In genomic region chr18:49161627-49162026, GRCh38 we compare ENCODE assay signal across 8 cellular contexts.
A peak's percentile ranks its signal among the peaks of the same experiment; 100 is the strongest.
DNase-seq lines count a peak whose midpoint lies in the region; ATAC-seq, FAIRE-seq and TF ChIP-seq lines count a peak whose summit lies in the region.

No MANE protein-coding gene starts in this region.

- FAIRE-seq in pancreas (lab: Jason Lieb, UNC): no peak

- ATAC-seq in GM18519 (IDR thresholded peaks at IDR 0.05; ENCODE audit: low FRiP score, unreplicated experiment) (peak; percentile 88), pancreas (peak in 3 of 4 donors; percentile 20 to 66 (median 34)), foreskin keratinocyte (no peak), body of pancreas (no peak)

- H3K27ac ChIP-seq in pancreas: no peak overlapping the region
- H3K27ac ChIP-seq in foreskin keratinocyte: no peak overlapping the region
- no peak overlapping the region for H3K27ac ChIP-seq in body of pancreas

- H3K27me3 ChIP-seq in pancreas: no peaks in the 10 kb centered on the region
- H3K27me3 ChIP-seq in foreskin keratinocyte: no peaks in the 10 kb centered on the region
- no peaks in the 10 kb centered on the region for H3K27me3 ChIP-seq in body of pancreas

- DNase-seq in HFFc6 (peak; percentile 64), SK-MEL-5 (ENCODE audit: low read depth, low spot score) (peak; percentile 19), pancreas (no peak), NCI-H1417 treated with DMSO at 0.1 percent for 48 hours (lab: John Stamatoyannopoulos, UW) (no peak), foreskin keratinocyte (no peak), body of pancreas (no peak), DMS53 (lab: John Stamatoyannopoulos, UW) (no peak)

- intact Hi-C loops in pancreas (cut with DNase I) (no loop called here), body of pancreas (cut with DNase I) (no loop called here)

- no peak for TF ChIP-seq POLR2A in body of pancreas (IDR thresholded peaks at IDR 0.05)

- H3K9me3 ChIP-seq in pancreas (no peaks in the 10 kb centered on the region), body of pancreas (no peaks in the 10 kb centered on the region)

- H3K27me3 Mint-ChIP-seq in HFFc6 (ENCODE audit: insufficient read depth): no peaks in the 10 kb centered on the region; the same call in 1 of the 2 replicates

- H3K4me3 Mint-ChIP-seq in HFFc6: no peak overlapping the region

- H3K4me3 ChIP-seq in pancreas (no peak overlapping the region), body of pancreas (no peak overlapping the region)

- TF ChIP-seq CTCF in HFFc6 (IDR thresholded peaks at IDR 0.05) (no peak), pancreas (IDR thresholded peaks at IDR 0.05) (no peak), foreskin keratinocyte (conservative IDR thresholded peaks at IDR 0.05) (no peak), body of pancreas (IDR thresholded peaks at IDR 0.05) (no peak)

- in situ Hi-C loops in SK-MEL-5 (cut with HindIII; ENCODE audit: low pct_unique_long_range_greater_than_20kb, low sequenced_read_pairs): no loop called here

- H3K4me1 Mint-ChIP-seq in HFFc6 (ENCODE audit: low read depth): peaks cover 25% of the 10 kb centered on the region

- H3K9me3 Mint-ChIP-seq in HFFc6: peaks cover 10% of the 10 kb centered on the region

- H3K27ac Mint-ChIP-seq in HFFc6: peak overlapping the region; percentile 8; the same call in 1 of the 2 replicates

- peaks cover 25% of the 10 kb centered on the region for H3K36me3 Mint-ChIP-seq in HFFc6 (ENCODE audit: low read depth)

- H3K4me1 ChIP-seq in pancreas (peaks cover 0 to 11% (median 0%) of the 10 kb centered on the region in 3 donors), foreskin keratinocyte (no peaks in the 10 kb centered on the region), body of pancreas (no peaks in the 10 kb centered on the region)

- H3K36me3 ChIP-seq in pancreas (peaks cover 0 to 4% (median 0%) of the 10 kb centered on the region in 3 donors), body of pancreas (replicated peaks in 1 of 2; ENCODE audit: insufficient read depth in 1 of 2, low read depth in 2 of 2) (no peaks in the 10 kb centered on the region)

- 9 to 10% methylated on average over 1 of the region's 1 CpG for WGBS in pancreas, 2 donors
- WGBS in body of pancreas, 2 donors: 3 to 9% methylated on average over 1 of the region's 1 CpG

Comparison
In these comparisons a context has a peak if more than half of its experiments do, and no peak if none do; other contexts are left out.
1. ATAC-seq: peak in GM18519 (single experiment) and pancreas (3 of 4); none in foreskin keratinocyte (single experiment) and body of pancreas (single experiment).
2. DNase-seq: peak in HFFc6 (single experiment) and SK-MEL-5 (single experiment); none in pancreas (0 of 6), NCI-H1417 treated with DMSO at 0.1 percent for 48 hours (single experiment), foreskin keratinocyte (0 of 2), body of pancreas (0 of 4) and DMS53 (single experiment).